ENCODE assay signal across 9 cellular contexts in the genomic region with DNA sequence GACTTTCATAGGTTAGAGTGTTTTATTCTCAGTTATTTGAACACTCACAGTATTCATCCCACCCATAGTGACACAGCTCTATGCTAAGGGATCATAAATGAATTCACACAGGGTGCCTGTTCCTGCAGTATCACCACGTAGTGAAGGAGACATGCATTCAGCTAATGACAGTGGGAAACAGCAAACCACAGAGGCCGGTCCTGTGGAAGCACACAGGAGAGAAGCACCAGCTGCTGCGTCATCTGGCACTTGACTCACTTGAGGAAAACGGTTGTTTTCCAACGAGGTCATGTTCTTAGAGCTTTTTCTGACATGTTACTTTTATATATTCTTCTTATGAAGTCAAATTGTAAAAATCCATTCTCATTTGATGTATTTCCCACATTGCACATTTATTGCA.
DNase-seq lines count a peak whose midpoint lies in the region; ATAC-seq lines count a peak whose summit lies in the region.
"Had no signal": no experiment of that assay in that cellular context is flagged by ENCODE, and none has a peak within 500 bp of the region (broad histone marks: within the 10 kb centered on the region; RNA-seq: fewer than 3 reads in every experiment).

No MANE protein-coding gene starts in this region.

- peak; percentile 12 for DNase-seq in GDM1 (lab: John Stamatoyannopoulos, UW)
- peak; percentile 88 for DNase-seq in NCI-H2107 treated with DMSO at 0.1 percent for 48 hours (lab: John Stamatoyannopoulos, UW; ENCODE audit: unreplicated experiment)
- peak; percentile 50 for DNase-seq in cerebellar cortex (ENCODE audit: low spot score)
- peak; percentile 35 for DNase-seq in pons (ENCODE audit: low spot score)
- DNase-seq in 8988T: no peak
- DNase-seq: GF-D8; naive thymus-derived CD8-positive, alpha-beta T cell had no signal

- no peak for ATAC-seq in HG03442 (IDR thresholded peaks at IDR 0.05; ENCODE audit: unreplicated experiment)
- ATAC-seq in GM21381 (IDR thresholded peaks at IDR 0.05; ENCODE audit: unreplicated experiment): no peak
- ATAC-seq: naive thymus-derived CD8-positive, alpha-beta T cell had no signal
